ENCODE assay signal across 1 cellular context in the genomic region with DNA sequence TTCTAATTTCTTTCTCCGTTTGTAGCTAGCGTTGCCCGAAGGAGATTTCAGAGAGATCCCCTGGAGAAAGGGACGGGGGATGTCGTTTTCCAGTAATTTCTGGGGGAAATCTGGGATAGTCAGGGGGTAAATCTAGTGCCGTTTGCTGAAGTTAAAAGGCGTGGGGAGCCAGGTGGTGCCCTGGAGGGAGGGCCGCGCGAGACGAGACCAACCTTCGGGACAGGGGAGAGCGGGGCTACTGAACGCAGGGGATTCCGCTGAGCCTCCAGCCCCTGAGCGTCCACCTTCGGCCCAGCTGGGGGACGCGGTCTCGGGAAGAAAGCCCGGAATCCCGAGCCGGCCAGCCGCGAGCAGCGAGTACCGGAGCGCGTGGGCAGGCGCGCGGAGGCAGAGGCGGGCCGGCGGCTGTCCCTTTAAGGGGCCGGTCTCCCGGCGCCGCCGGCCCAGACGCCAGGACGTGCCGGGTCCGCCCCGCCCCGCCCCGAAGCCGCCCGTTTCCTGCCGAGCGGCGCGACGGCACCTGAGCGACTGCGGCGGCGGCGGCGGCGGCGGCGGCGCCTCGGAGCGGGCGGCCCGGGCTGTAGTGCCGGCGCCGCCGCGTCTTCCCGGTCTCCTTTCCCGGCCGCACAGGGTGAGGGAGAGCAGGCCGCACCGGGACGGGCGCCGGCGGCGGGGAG.
TF ChIP-seq lines count a peak whose summit lies in the region.

TSS of gene KTN1 (plus strand) at position 484 of the 677 bp plus-strand sequence. CDS start 31,842 bp downstream, outside the sequence.

TF ChIP-seq in HepG2, 621 proteins besides CTCF, POLR2A, EP300 and RAD21 (continued from another document and continues in another):
- TF ChIP-seq MTA3 (CRISPR knock-in tag; IDR thresholded peaks at IDR 0.05): no peak
- no peak for TF ChIP-seq ZFP62 (CRISPR knock-in tag; IDR thresholded peaks at IDR 0.05)
- TF ChIP-seq ZNF614 (CRISPR knock-in tag; IDR thresholded peaks at IDR 0.05; ENCODE audit: borderline replicate concordance): no peak; the same call in 1 of the 2 replicates
- TF ChIP-seq RFX3 (CRISPR knock-in tag; IDR thresholded peaks at IDR 0.05): no peak
- TF ChIP-seq ZNF709 (CRISPR knock-in tag; IDR thresholded peaks at IDR 0.05): no peak
- no peak for TF ChIP-seq BATF2 (CRISPR knock-in tag; IDR thresholded peaks at IDR 0.05)
- TF ChIP-seq, protein P1, sequence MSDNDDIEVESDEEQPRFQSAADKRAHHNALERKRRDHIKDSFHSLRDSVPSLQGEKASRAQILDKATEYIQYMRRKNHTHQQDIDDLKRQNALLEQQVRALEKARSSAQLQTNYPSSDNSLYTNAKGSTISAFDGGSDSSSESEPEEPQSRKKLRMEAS (IDR thresholded peaks at IDR 0.05): peak; percentile 80
- TF ChIP-seq HES4 (CRISPR knock-in tag; IDR thresholded peaks at IDR 0.05; ENCODE audit: borderline replicate concordance): no peak
- TF ChIP-seq E2F5 (CRISPR knock-in tag; conservative IDR thresholded peaks at IDR 0.05): no peak
- no peak for TF ChIP-seq FIP1L1 (IDR thresholded peaks at IDR 0.05; ENCODE audit: borderline replicate concordance, insufficient read depth, low read depth, low read length)
- 0 out of 2 replicates have a peak, but pooled peaks have one; percentile 35 for TF ChIP-seq BRD4 (CRISPR knock-in tag; IDR thresholded peaks at IDR 0.05)
- TF ChIP-seq HHEX (CRISPR knock-in tag; IDR thresholded peaks at IDR 0.05): no peak
- no peak for TF ChIP-seq GPBP1L1 (CRISPR knock-in tag; IDR thresholded peaks at IDR 0.05)
- no peak for TF ChIP-seq RELA (CRISPR knock-in tag; IDR thresholded peaks at IDR 0.05)
- TF ChIP-seq ATAD3A (CRISPR knock-in tag; IDR thresholded peaks at IDR 0.05): no peak
- 0 out of 2 replicates have a peak, but pooled peaks have one; percentile 38 for TF ChIP-seq ZBTB20 (CRISPR knock-in tag; IDR thresholded peaks at IDR 0.05; ENCODE audit: borderline replicate concordance, low read depth)
- TF ChIP-seq, protein P2, sequence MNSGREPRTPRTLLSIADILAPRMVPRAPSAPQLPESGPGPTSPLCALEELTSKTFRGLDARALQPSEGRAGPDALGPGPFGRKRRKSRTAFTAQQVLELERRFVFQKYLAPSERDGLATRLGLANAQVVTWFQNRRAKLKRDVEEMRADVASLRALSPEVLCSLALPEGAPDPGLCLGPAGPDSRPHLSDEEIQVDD (CRISPR knock-in tag; IDR thresholded peaks at IDR 0.05; ENCODE audit: borderline replicate concordance): no peak
- TF ChIP-seq, protein P3, sequence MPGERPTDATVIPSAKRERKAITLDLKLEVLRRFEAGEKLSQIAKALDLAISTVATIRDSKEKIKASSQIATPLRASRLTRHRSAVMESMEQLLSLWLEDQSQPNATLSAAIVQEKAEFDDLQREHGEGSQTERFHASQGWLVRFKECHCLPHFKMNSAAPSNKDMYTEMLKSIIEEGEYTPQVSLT (CRISPR knock-in tag; IDR thresholded peaks at IDR 0.05; ENCODE audit: borderline replicate concordance, low read depth): no peak
- no peak for TF ChIP-seq ZFP90 (CRISPR knock-in tag; IDR thresholded peaks at IDR 0.05; ENCODE audit: borderline replicate concordance)
- TF ChIP-seq ZNF784 (CRISPR knock-in tag; IDR thresholded peaks at IDR 0.05; ENCODE audit: borderline replicate concordance): 0 out of 2 replicates have a peak, but pooled peaks have one; percentile 36
- no peak for TF ChIP-seq FOXM1 (CRISPR knock-in tag; IDR thresholded peaks at IDR 0.05)
- TF ChIP-seq JUND (CRISPR knock-in tag; IDR thresholded peaks at IDR 0.05): no peak
- TF ChIP-seq NFIB (CRISPR knock-in tag; IDR thresholded peaks at IDR 0.05; ENCODE audit: borderline replicate concordance): no peak
- TF ChIP-seq FOXP4 (CRISPR knock-in tag; IDR thresholded peaks at IDR 0.05): peak; percentile 34; the same call in 1 of the 2 replicates
- TF ChIP-seq SKI (IDR thresholded peaks at IDR 0.05; ENCODE audit: partially characterized antibody): peak; percentile 92
- TF ChIP-seq NFE2L1 (CRISPR knock-in tag; IDR thresholded peaks at IDR 0.05; ENCODE audit: borderline replicate concordance): no peak
- TF ChIP-seq ZNF44 (CRISPR knock-in tag; IDR thresholded peaks at IDR 0.05): no peak
- TF ChIP-seq, protein P4, sequence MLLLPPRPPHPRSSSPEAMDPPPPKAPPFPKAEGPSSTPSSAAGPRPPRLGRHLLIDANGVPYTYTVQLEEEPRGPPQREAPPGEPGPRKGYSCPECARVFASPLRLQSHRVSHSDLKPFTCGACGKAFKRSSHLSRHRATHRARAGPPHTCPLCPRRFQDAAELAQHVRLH (CRISPR knock-in tag; IDR thresholded peaks at IDR 0.05; ENCODE audit: borderline replicate concordance, low read depth): no peak
- TF ChIP-seq POLR2AphosphoS5 (IDR thresholded peaks at IDR 0.05; ENCODE audit: low read depth, low read length): peak; percentile 43; the same call in 1 of the 2 replicates
- no peak for TF ChIP-seq HOXA3 (CRISPR knock-in tag; IDR thresholded peaks at IDR 0.05)
- no peak for TF ChIP-seq DMTF1 (CRISPR knock-in tag; IDR thresholded peaks at IDR 0.05)
- TF ChIP-seq CENPT (CRISPR knock-in tag; IDR thresholded peaks at IDR 0.05; ENCODE audit: low read depth): no peak
- no peak for TF ChIP-seq MYPOP (CRISPR knock-in tag; IDR thresholded peaks at IDR 0.05)
- no peak for TF ChIP-seq ZNF484 (CRISPR knock-in tag; IDR thresholded peaks at IDR 0.05; ENCODE audit: borderline replicate concordance, low read depth)
- TF ChIP-seq JUN (CRISPR knock-in tag; IDR thresholded peaks at IDR 0.05): no peak
- TF ChIP-seq ZUFSP (CRISPR knock-in tag; IDR thresholded peaks at IDR 0.05; ENCODE audit: borderline replicate concordance): no peak
- no peak for TF ChIP-seq ZNF333 (CRISPR knock-in tag; IDR thresholded peaks at IDR 0.05; ENCODE audit: borderline replicate concordance)
- TF ChIP-seq ZNF367 (CRISPR knock-in tag; IDR thresholded peaks at IDR 0.05; ENCODE audit: borderline replicate concordance): no peak
- TF ChIP-seq AKNA (CRISPR knock-in tag; IDR thresholded peaks at IDR 0.05; ENCODE audit: borderline replicate concordance): no peak
- TF ChIP-seq TOPORS (CRISPR knock-in tag; IDR thresholded peaks at IDR 0.05): no peak
- no peak for TF ChIP-seq ZNF782 (CRISPR knock-in tag; IDR thresholded peaks at IDR 0.05; ENCODE audit: borderline replicate concordance)
- peak; percentile 15; the same call in 1 of the 2 replicates for TF ChIP-seq ZNF121 (CRISPR knock-in tag; IDR thresholded peaks at IDR 0.05)
